In the genomic region with DNA sequence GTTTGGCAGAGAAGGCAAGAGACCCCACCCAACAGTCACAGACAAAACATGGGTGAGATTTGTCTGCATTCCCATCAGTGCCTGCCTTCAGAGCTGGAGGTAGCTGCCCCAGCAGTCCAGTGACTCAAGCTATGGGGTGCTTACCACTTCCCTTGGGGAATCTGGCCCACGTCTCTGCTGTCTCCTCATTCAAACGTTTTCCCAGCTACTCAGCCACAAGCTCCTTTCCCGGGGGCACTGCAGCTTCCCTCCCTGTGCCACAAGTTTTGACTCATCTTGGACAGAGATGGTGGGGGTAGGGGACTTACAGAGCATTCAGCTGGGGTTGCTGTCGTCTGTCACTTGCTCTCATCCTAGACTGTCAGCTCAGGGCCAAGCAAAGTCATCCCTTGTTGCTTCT, we compare ENCODE assay signal across 13 cellular contexts.
A peak's percentile ranks its signal among the peaks of the same experiment; 100 is the strongest.
DNase-seq lines count a peak whose midpoint lies in the region; TF ChIP-seq lines count a peak whose summit lies in the region.
"Had no signal": no experiment of that assay in that cellular context is flagged by ENCODE, and none has a peak within 500 bp of the region (broad histone marks: within the 10 kb centered on the region; RNA-seq: fewer than 3 reads in every experiment).

No MANE protein-coding gene starts in this region.

- no peak overlapping the region for H3K4me2 ChIP-seq in mammary epithelial cell (ENCODE audit: insufficient read depth, low read depth, low read length)

- H3K36me3 ChIP-seq in mammary epithelial cell (ENCODE audit: insufficient read depth, low read length) = no peaks in the 10 kb centered on the region
- no peaks in the 10 kb centered on the region for H3K36me3 ChIP-seq in kidney epithelial cell (ENCODE audit: control insufficient read depth, insufficient read depth, low read length)
- H3K36me3 ChIP-seq in colonic mucosa = no peaks in the 10 kb centered on the region
- H3K36me3 ChIP-seq: breast epithelium, gastrocnemius medialis had no signal

- no peak overlapping the region for H3K4me3 ChIP-seq in mammary epithelial cell (replicated peaks in 1 of 3; ENCODE audit: insufficient read depth in 1 of 3, low read depth in 2 of 3, low read length in 3 of 3)
- no peak overlapping the region for H3K4me3 ChIP-seq in kidney epithelial cell (ENCODE audit: low read depth, low read length)
- no peak overlapping the region for H3K4me3 ChIP-seq in colonic mucosa
- H3K4me3 ChIP-seq: breast epithelium, gastrocnemius medialis had no signal

- H4K20me1 ChIP-seq in mammary epithelial cell (ENCODE audit: insufficient read depth, low read length) = no peaks in the 10 kb centered on the region

- in situ Hi-C loops in mammary epithelial cell (cut with MboI; ENCODE audit: low sequenced_read_pairs in 2 of 2) = no loop called here

- DNase-seq in AG20443 (ENCODE audit: low spot score) = peak; percentile 58
- DNase-seq in Kasumi-1 (lab: John Stamatoyannopoulos, UW) = peak; percentile 9 to 31
- DNase-seq in mammary epithelial cell = peak; percentile 84
- peak; percentile 45 for DNase-seq in kidney epithelial cell (ENCODE audit: low read depth)
- DNase-seq in activated effector memory CD4-positive, alpha-beta T cell treated with anti-CD3 and anti-CD28 coated beads, Interleukin-2, amount 50 U/mL, for 16 hours = no peak
- no peak for DNase-seq in stimulated activated CD4-positive, alpha-beta T cell treated with anti-CD3 and anti-CD28 coated beads, Interleukin-4, amount 100 ng/mL, for 1 hour
- no peak for DNase-seq in activated CD4-positive, alpha-beta T cell treated with anti-CD3 and anti-CD28 coated beads, Interleukin-2, amount 50 U/mL, for 48 hours
- no peak for DNase-seq in colonic mucosa
- DNase-seq: activated T-cell treated with anti-CD3 and anti-CD28 coated beads, Interleukin-2, amount 50 U/mL, for 4 hours; C1 segment of cervical spinal cord; gastrocnemius medialis; stimulated activated naive B cell treated with anti-CD40 and anti-IgM and Interleukin-4, amounts not matched to agents 10 μg/mL and 1 μg/mL and 100 μg/mL, for 72 hours had no signal

- H3K79me2 ChIP-seq in mammary epithelial cell (ENCODE audit: insufficient read depth, low read length) = peaks cover 17% of the 10 kb centered on the region

- CTCF ChIA-PET in mammary epithelial cell (lab: Charles Lee; ENCODE audit: low non-redundant PET) = no interaction called here

- WGBS in mammary epithelial cell (ENCODE audit: low coverage, missing lambda C conversion rate) = 4% methylated on average over 4 of the region's 4 CpGs

- H3K9ac ChIP-seq in mammary epithelial cell (ENCODE audit: insufficient read depth, low read length) (no peak overlapping the region), colonic mucosa (ENCODE audit: low read depth in 2 of 2, low read length in 2 of 2) (no peak overlapping the region)

- H3K9me3 ChIP-seq in mammary epithelial cell (replicated peaks; ENCODE audit: insufficient read depth, low read length) = no peaks in the 10 kb centered on the region
- no peaks in the 10 kb centered on the region for H3K9me3 ChIP-seq in colonic mucosa
- H3K9me3 ChIP-seq: breast epithelium, gastrocnemius medialis had no signal

- dilution Hi-C loops in mammary epithelial cell (cut with HindIII; ENCODE audit: low sequenced_read_pairs) = no loop called here

- peak overlapping the region; percentile 40 for H2AFZ ChIP-seq in mammary epithelial cell (ENCODE audit: low read depth, low read length)

- no peaks in the 10 kb centered on the region for H3K27me3 ChIP-seq in mammary epithelial cell (ENCODE audit: insufficient read depth, low read length)
- H3K27me3 ChIP-seq in kidney epithelial cell (ENCODE audit: control insufficient read depth, insufficient read depth, low read length) = peaks cover 13% of the 10 kb centered on the region
- H3K27me3 ChIP-seq in colonic mucosa = peaks cover 17% of the 10 kb centered on the region

- H3K27ac ChIP-seq in mammary epithelial cell (ENCODE audit: insufficient read depth, low read depth, low read length) (no peak overlapping the region), colonic mucosa (no peak overlapping the region)
- H3K27ac ChIP-seq: breast epithelium, gastrocnemius medialis had no signal

- intact Hi-C loops in mammary epithelial cell (cut with micrococcal nuclease) = no loop called here
- intact Hi-C loops in colonic mucosa (cut with DNase I) = no loop called here

- TF ChIP-seq CTCF in mammary epithelial cell (conservative IDR thresholded peaks at IDR 0.05 in 1 of 2, IDR thresholded peaks at IDR 0.05 in 1 of 2; ENCODE audit: extremely low read depth in 1 of 2, insufficient read depth in 1 of 2, low read depth in 1 of 2, low read length in 2 of 2) (no peak), kidney epithelial cell (IDR thresholded peaks at IDR 0.05; ENCODE audit: insufficient read depth, low read length, poor library complexity, severe bottlenecking) (no peak), colonic mucosa (IDR thresholded peaks at IDR 0.05) (no peak)

- H3K4me1 ChIP-seq in mammary epithelial cell (ENCODE audit: insufficient read depth, low read length) (peaks cover 19% of the 10 kb centered on the region), colonic mucosa (no peaks in the 10 kb centered on the region)

- no TSS peak for BruUV-seq in mammary epithelial cell (replicated peaks; lab: Mats Ljungman, UMichigan)

Comparison
In these comparisons a context has a peak if more than half of its experiments do, and no peak if none do; other contexts are left out.
1. DNase-seq: peak in AG20443 (single experiment), Kasumi-1 (2 of 2), mammary epithelial cell (single experiment) and kidney epithelial cell (single experiment); none in activated effector memory CD4-positive, alpha-beta T cell treated with anti-CD3 and anti-CD28 coated beads, Interleukin-2, amount 50 U/mL, for 16 hours (single experiment), stimulated activated CD4-positive, alpha-beta T cell treated with anti-CD3 and anti-CD28 coated beads, Interleukin-4, amount 100 ng/mL, for 1 hour (single experiment), activated CD4-positive, alpha-beta T cell treated with anti-CD3 and anti-CD28 coated beads, Interleukin-2, amount 50 U/mL, for 48 hours (0 of 2) and colonic mucosa (single experiment).